ENCODE assay signal across 7 cellular contexts in the genomic region with DNA sequence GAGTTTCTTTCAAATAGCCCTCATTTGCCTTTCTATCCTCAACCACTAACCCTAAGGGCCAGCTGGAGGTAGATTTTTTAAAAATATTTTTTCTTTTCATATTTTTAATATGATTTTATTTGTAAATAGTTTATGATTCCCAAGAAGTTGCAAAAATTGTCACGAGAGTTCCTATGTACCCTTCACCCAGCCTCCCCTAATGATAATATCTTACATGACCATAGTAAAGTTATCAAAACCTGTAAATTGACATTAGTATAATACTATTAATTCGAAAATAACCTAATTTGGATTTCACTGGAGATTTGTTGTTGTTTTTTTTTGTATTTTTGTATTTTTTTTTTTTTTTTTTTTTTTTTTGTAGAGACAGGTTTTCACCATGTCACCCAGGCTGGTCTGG.
"Had no signal": no experiment of that assay in that cellular context is flagged by ENCODE, and none has a peak within 500 bp of the region (broad histone marks: within the 10 kb centered on the region; RNA-seq: fewer than 3 reads in every experiment).

No MANE protein-coding gene starts in this region.

- FAIRE-seq: HepG2, HTR-8/SVneo, K562 had no signal

- DNase-seq: IMR-90, KBM-7 had no signal

- H3K27ac ChIP-seq: HL-60 had no signal

- H3K4me3 ChIP-seq: K562 had no signal

- H3K27ac Mint-ChIP-seq: IgD-negative memory B cell had no signal

- H3K4me1 Mint-ChIP-seq: IgD-negative memory B cell had no signal

- ATAC-seq: HepG2, K562 had no signal
